In genomic region chr20:64065062-64065972, GRCh38 we compare ENCODE assay signal across 1 cellular context.
TF ChIP-seq lines count a peak whose summit lies in the region.

No MANE protein-coding gene starts in this region.

TF ChIP-seq in H1, 55 proteins besides CTCF, POLR2A, EP300 and RAD21:
- no peak for TF ChIP-seq USF2 (IDR thresholded peaks at IDR 0.05; ENCODE audit: low read length)
- TF ChIP-seq BCL11A (IDR thresholded peaks at IDR 0.05; ENCODE audit: low read depth in 2 of 2, low read length in 2 of 2): no peak
- TF ChIP-seq CBX8 (IDR thresholded peaks at IDR 0.05; ENCODE audit: borderline replicate concordance, low read depth, low read length): no peak
- TF ChIP-seq BRCA1 (IDR thresholded peaks at IDR 0.05; ENCODE audit: low read depth, low read length): no peak
- no peak for TF ChIP-seq POLR2AphosphoS5 (IDR thresholded peaks at IDR 0.05; ENCODE audit: low read depth, low read length)
- TF ChIP-seq HDAC2 (IDR thresholded peaks at IDR 0.05; ENCODE audit: borderline replicate concordance in 1 of 2, low read depth in 2 of 2, low read length in 2 of 2): no peak
- no peak for TF ChIP-seq CHD2 (IDR thresholded peaks at IDR 0.05; ENCODE audit: low read length)
- no peak for TF ChIP-seq SP1 (IDR thresholded peaks at IDR 0.05; ENCODE audit: low read depth, low read length)
- no peak for TF ChIP-seq RXRA (IDR thresholded peaks at IDR 0.05; ENCODE audit: insufficient read depth, low read depth, low read length)
- no peak for TF ChIP-seq ZNF274 (IDR thresholded peaks at IDR 0.05; ENCODE audit: borderline replicate concordance, extremely low read depth, low read length)
- TF ChIP-seq YY1 (IDR thresholded peaks at IDR 0.05; ENCODE audit: low read depth, low read length): no peak
- TF ChIP-seq FOSL1 (IDR thresholded peaks at IDR 0.05; ENCODE audit: insufficient read depth, low read depth, low read length): no peak
- TF ChIP-seq KDM4A (IDR thresholded peaks at IDR 0.05; ENCODE audit: low read depth, low read length, severe bottlenecking): no peak
- TF ChIP-seq JUND (IDR thresholded peaks at IDR 0.05; ENCODE audit: low read length): no peak
- TF ChIP-seq SP4 (IDR thresholded peaks at IDR 0.05; ENCODE audit: low read length): no peak
- TF ChIP-seq SAP30 (IDR thresholded peaks at IDR 0.05; ENCODE audit: insufficient read depth, insufficient replicate concordance, low read length): no peak
- TF ChIP-seq CHD1 (IDR thresholded peaks at IDR 0.05; ENCODE audit: low read depth, low read length): no peak
- no peak for TF ChIP-seq TCF12 (IDR thresholded peaks at IDR 0.05; ENCODE audit: low read depth, low read length)
